Comparison of ENCODE assay signal across 14 cellular contexts in genomic region chr2:48442610-48443360, GRCh38.
"Had no signal": no experiment of that assay in that cellular context is flagged by ENCODE, and none has a peak within 500 bp of the region (broad histone marks: within the 10 kb centered on the region; RNA-seq: fewer than 3 reads in every experiment).

No MANE protein-coding gene starts in this region.

- H3K4me3 ChIP-seq: body of pancreas, colonic mucosa, testis had no signal

- H3K4me1 ChIP-seq: colonic mucosa had no signal

- ATAC-seq: body of pancreas; esophagus mucosa; pancreas; stimulated activated naive CD8-positive, alpha-beta T cell treated with anti-CD3 and anti-CD28 coated beads, Interleukin-15, amount 100 ng/mL, for 72 hours had no signal

- H3K36me3 ChIP-seq: colonic mucosa, pancreas had no signal

- H3K9me3 Mint-ChIP-seq: activated CD4-positive, alpha-beta T cell treated with anti-CD3 and anti-CD28 coated beads, Interleukin-2, amount 10 ng/mL, durations not matched to agents 7 days and 5 days; activated naive CD8-positive, alpha-beta T cell treated with anti-CD3 and anti-CD28 coated beads for 36 hours; activated T-helper 1 cell treated with anti-CD3 and anti-CD28 coated beads, Interleukin-12 subunit alpha, Interleukin-12 subunit beta, Interleukin-2, Interleukin-4 antibody, amounts not matched to agents 30 ng/mL and 10 ng/mL and 1 ng/mL, durations not matched to agents 14 hours and 24 hours and 36 hours; stimulated activated naive CD8-positive, alpha-beta T cell treated with anti-CD3 and anti-CD28 coated beads, Interleukin-15, amount 100 ng/mL, for 72 hours had no signal

- H3K27ac ChIP-seq: body of pancreas, colonic mucosa, pancreas had no signal

- H3K27me3 Mint-ChIP-seq: activated naive CD8-positive, alpha-beta T cell treated with anti-CD3 and anti-CD28 coated beads for 36 hours; naive B cell; stimulated activated naive CD8-positive, alpha-beta T cell treated with anti-CD3 and anti-CD28 coated beads, Interleukin-15, amount 100 ng/mL, for 72 hours had no signal

- H3K27ac Mint-ChIP-seq: activated CD4-positive, alpha-beta T cell treated with anti-CD3 and anti-CD28 coated beads, Interleukin-2, amount 10 ng/mL, durations not matched to agents 7 days and 5 days; activated naive CD8-positive, alpha-beta T cell treated with anti-CD3 and anti-CD28 coated beads for 36 hours; activated T-helper 1 cell treated with anti-CD3 and anti-CD28 coated beads, Interleukin-12 subunit alpha, Interleukin-12 subunit beta, Interleukin-2, Interleukin-4 antibody, amounts not matched to agents 30 ng/mL and 10 ng/mL and 1 ng/mL, durations not matched to agents 14 hours and 24 hours and 36 hours; naive B cell; stimulated activated naive CD8-positive, alpha-beta T cell treated with anti-CD3 and anti-CD28 coated beads, Interleukin-15, amount 100 ng/mL, for 72 hours had no signal

- H3K27me3 ChIP-seq: body of pancreas, colonic mucosa, pancreas, testis had no signal

- H3K4me3 Mint-ChIP-seq: activated CD4-positive, alpha-beta T cell treated with anti-CD3 and anti-CD28 coated beads, Interleukin-2, amount 10 ng/mL, durations not matched to agents 7 days and 5 days; activated naive CD8-positive, alpha-beta T cell treated with anti-CD3 and anti-CD28 coated beads for 36 hours; activated T-helper 1 cell treated with anti-CD3 and anti-CD28 coated beads, Interleukin-12 subunit alpha, Interleukin-12 subunit beta, Interleukin-2, Interleukin-4 antibody, amounts not matched to agents 30 ng/mL and 10 ng/mL and 1 ng/mL, durations not matched to agents 14 hours and 24 hours and 36 hours; naive B cell; stimulated activated naive CD8-positive, alpha-beta T cell treated with anti-CD3 and anti-CD28 coated beads, Interleukin-15, amount 100 ng/mL, for 72 hours had no signal

- H3K9me3 ChIP-seq: body of pancreas, colonic mucosa, pancreas, testis had no signal

- DNase-seq: activated CD4-positive, alpha-beta T cell treated with anti-CD3 and anti-CD28 coated beads, Interleukin-2, amount 10 ng/mL, durations not matched to agents 7 days and 5 days; activated CD8-positive, alpha-beta memory T cell treated with anti-CD3 and anti-CD28 coated beads for 24 hours; activated naive CD8-positive, alpha-beta T cell treated with anti-CD3 and anti-CD28 coated beads for 36 hours; body of pancreas; central memory CD4-positive, alpha-beta T cell; colonic mucosa; mammary epithelial cell; naive B cell; pancreas; stimulated activated CD4-positive, alpha-beta T cell treated with anti-CD3 and anti-CD28 coated beads, Interleukin-1b, Interleukin-23, amount 100 ng/mL, for 48 hours; stimulated activated naive CD8-positive, alpha-beta T cell treated with anti-CD3 and anti-CD28 coated beads, Interleukin-15, amount 100 ng/mL, for 72 hours; testis had no signal
